Comparison of ENCODE assay signal across 12 cellular contexts in genomic region chr1:164774413-164774812, GRCh38.
DNase-seq lines count a peak whose midpoint lies in the region; ATAC-seq, FAIRE-seq and TF ChIP-seq lines count a peak whose summit lies in the region.
"Had no signal": no experiment of that assay in that cellular context is flagged by ENCODE, and none has a peak within 500 bp of the region (broad histone marks: within the 10 kb centered on the region; RNA-seq: fewer than 3 reads in every experiment).

No MANE protein-coding gene starts in this region.

- H4K20me1 ChIP-seq in GM23248 (ENCODE audit: insufficient read depth), result no peaks in the 10 kb centered on the region
- no peaks in the 10 kb centered on the region for H4K20me1 ChIP-seq in K562 (replicated peaks; ENCODE audit: control insufficient read depth, insufficient read depth, low read length)

- H3K36me3 Mint-ChIP-seq in nephron (ENCODE audit: low read depth), result peaks cover 8% of the 10 kb centered on the region

- H3K4me2 ChIP-seq in GM23248 (ENCODE audit: unreplicated experiment) (no peak overlapping the region), K562 (ENCODE audit: insufficient read depth, low read length) (peak overlapping the region; percentile 29; the same call in 1 of the 2 replicates)

- TF ChIP-seq EP300 in K562 (IDR thresholded peaks at IDR 0.05; ENCODE audit: low read length), result no peak

- H3K9me3 ChIP-seq in A673 (ENCODE audit: low read depth, low read length, poor library complexity, severe bottlenecking) (no peaks in the 10 kb centered on the region), GM23248 (ENCODE audit: low read depth) (no peaks in the 10 kb centered on the region), K562 (replicated peaks; ENCODE audit: control insufficient read depth, insufficient read depth, low read depth, low read length) (no peaks in the 10 kb centered on the region), testis (no peaks in the 10 kb centered on the region)

- peaks cover 79% of the 10 kb centered on the region for H3K4me1 Mint-ChIP-seq in nephron

- no peak for ATAC-seq in K562
- no peak for ATAC-seq in GM18870 (IDR thresholded peaks at IDR 0.05; ENCODE audit: unreplicated experiment)
- ATAC-seq in HG03280 (IDR thresholded peaks at IDR 0.05; ENCODE audit: unreplicated experiment), result no peak
- no peak for ATAC-seq in GM18873 (IDR thresholded peaks at IDR 0.05; ENCODE audit: low FRiP score, unreplicated experiment)
- ATAC-seq: GM12878 had no signal

- H3K4me3 ChIP-seq in A673 (ENCODE audit: low read depth, low read length, poor library complexity, severe bottlenecking) (no peak overlapping the region), GM23248 (no peak overlapping the region), K562 (no peak overlapping the region), testis (no peak overlapping the region)
- H3K4me3 ChIP-seq: GM12878 had no signal

- peak; percentile 19 for FAIRE-seq in K562 (lab: Jason Lieb, UNC)
- FAIRE-seq: GM12878 had no signal

- no peaks in the 10 kb centered on the region for H3K9me1 ChIP-seq in K562 (ENCODE audit: control insufficient read depth, insufficient read depth, low read length)

- BruUV-seq in A673 (replicated peaks; lab: Mats Ljungman, UMichigan), result no TSS peak
- no TSS peak for BruUV-seq in K562 (replicated peaks; lab: Mats Ljungman, UMichigan)

- peak overlapping the region in 1 of 3 experiments; percentile 56 for H3K4me3 Mint-ChIP-seq in nephron

- no peaks in the 10 kb centered on the region for H3K9me2 ChIP-seq in GM23248 (ENCODE audit: insufficient read depth)

- TF ChIP-seq RAD21 in K562 (CRISPR knock-in tag; conservative IDR thresholded peaks at IDR 0.05 in 1 of 2, IDR thresholded peaks at IDR 0.05 in 1 of 2), result no peak

- CTCF ChIA-PET in A673 (lab: Charles Lee), result no interaction called here
- CTCF ChIA-PET in K562 (lab: Yijun Ruan, JAX; ENCODE audit: low intra/inter-chr PET ratio), result no interaction called here

- H3K27me3 ChIP-seq in A673 (replicated peaks; ENCODE audit: insufficient read depth, low read depth, low read length, poor library complexity) (no peaks in the 10 kb centered on the region), GM23248 (replicated peaks; ENCODE audit: insufficient read depth) (no peaks in the 10 kb centered on the region), K562 (ENCODE audit: control insufficient read depth in 2 of 2, insufficient read depth in 2 of 2, low read length in 2 of 2) (peaks cover 0 to 9% of the 10 kb centered on the region in 2 experiments; a peak in 1 of 5 replicates), testis (no peaks in the 10 kb centered on the region)

- peaks cover 64% of the 10 kb centered on the region for H3K79me2 ChIP-seq in GM23248 (ENCODE audit: insufficient read depth)
- no peaks in the 10 kb centered on the region for H3K79me2 ChIP-seq in K562 (ENCODE audit: control insufficient read depth, insufficient read depth, low read length)

- no peak overlapping the region for H3K9ac ChIP-seq in GM23248
- H3K9ac ChIP-seq in K562 (ENCODE audit: insufficient read depth in 1 of 2, low read depth in 2 of 2, low read length in 2 of 2), result no peak overlapping the region

- 82 to 87% methylated on average over 4 of the region's 4 CpGs for WGBS in GM23248 (ENCODE audit: low coverage in 1 of 2, low lambda C conversion rate in 2 of 2, missing lambda C conversion rate in 2 of 2), 2 experiments
- WGBS in K562 (ENCODE audit: insufficient coverage, low coverage, missing lambda C conversion rate), result 17% methylated on average over 4 of the region's 4 CpGs
- WGBS in testis, 2 donors, result 54 to 77% methylated on average over 4 of the region's 4 CpGs

- H3K9me3 Mint-ChIP-seq in nephron, result no peaks in the 10 kb centered on the region

- no peaks in the 10 kb centered on the region for H3K27me3 Mint-ChIP-seq in nephron (ENCODE audit: low read depth)

- H3K27ac ChIP-seq in A673 (ENCODE audit: low read depth, low read length, poor library complexity, severe bottlenecking), result no peak overlapping the region
- peak overlapping the region; percentile 92; the same call in 1 of the 2 replicates for H3K27ac ChIP-seq in GM23248
- H3K27ac ChIP-seq in K562 (ENCODE audit: extremely low read depth, low read depth, low read length), result no peak overlapping the region
- H3K27ac ChIP-seq in testis, result no peak overlapping the region
- H3K27ac ChIP-seq: RWPE1 had no signal

- TF ChIP-seq CTCF in A673 (conservative IDR thresholded peaks at IDR 0.05; ENCODE audit: low read depth, low read length), result peak; percentile 22; the same call in 1 of the 2 replicates
- TF ChIP-seq CTCF in K562 (IDR thresholded peaks at IDR 0.05 in 2 of 3, conservative IDR thresholded peaks at IDR 0.05 in 1 of 3; ENCODE audit: insufficient read depth in 2 of 3, low read depth in 1 of 3, low read length in 3 of 3), result peak in 1 of 3 experiments; percentile 46; a peak in 3 of 6 replicates
- no peak for TF ChIP-seq CTCF in nephron (IDR thresholded peaks at IDR 0.05; ENCODE audit: unreplicated experiment in 3 of 3)
- no peak for TF ChIP-seq CTCF in testis (IDR thresholded peaks at IDR 0.05)

- TF ChIP-seq POLR2A in K562 (conservative IDR thresholded peaks at IDR 0.05) (no peak), testis (IDR thresholded peaks at IDR 0.05) (no peak)

- in situ Hi-C loops in GM23248 (cut with MboI) (no loop called here), K562 (cut with MboI) (no loop called here)

- intact Hi-C loops in A673 (cut with micrococcal nuclease; ENCODE audit: unreplicated experiment) (no loop called here), K562 (cut with micrococcal nuclease) (loop anchor here (1.0 kb wide), 1 partner anchor 62 kb away; no protein-coding TSS in a partner anchor), testis (cut with DNase I; ENCODE audit: low total_unique reads) (no loop called here)

- H3K36me3 ChIP-seq in A673 (ENCODE audit: insufficient read depth, low read length, poor library complexity, severe bottlenecking), result no peaks in the 10 kb centered on the region
- H3K36me3 ChIP-seq in GM23248 (ENCODE audit: low read depth), result no peaks in the 10 kb centered on the region
- no peaks in the 10 kb centered on the region for H3K36me3 ChIP-seq in K562 (ENCODE audit: control insufficient read depth, insufficient read depth, low read length)
- no peaks in the 10 kb centered on the region for H3K36me3 ChIP-seq in testis (ENCODE audit: low read depth, missing control alignments)

- H3K27ac Mint-ChIP-seq in nephron, result peak overlapping the region; percentile 93 to 96 (median 94)

- peaks cover 48% of the 10 kb centered on the region for H3F3A ChIP-seq in GM23248 (ENCODE audit: insufficient read depth)

- DNase-seq in A673 (ENCODE audit: low spot score) (no peak), GM23248 (peak; percentile 42), K562 (ENCODE audit: extremely low read depth in 1 of 4, low spot score in 3 of 4) (no peak), testis (no peak)
- DNase-seq: nucleus accumbens; stimulated activated CD4-positive, alpha-beta T cell treated with anti-CD3 and anti-CD28 coated beads, Interleukin-4, amount 100 ng/mL, for 24 hours had no signal

- H2AFZ ChIP-seq in GM23248 (no peak overlapping the region), K562 (ENCODE audit: low read depth, low read length) (no peak overlapping the region)

- POLR2A ChIA-PET in A673 (lab: Charles Lee; ENCODE audit: low non-redundant PET) (no interaction called here), K562 (lab: Yijun Ruan, JAX) (no interaction called here)

- H3K4me1 ChIP-seq in A673 (ENCODE audit: insufficient read depth, low read length, poor library complexity, severe bottlenecking) (peaks cover 20% of the 10 kb centered on the region), GM23248 (ENCODE audit: insufficient read depth) (peaks cover 42% of the 10 kb centered on the region), K562 (replicated peaks in 1 of 2; ENCODE audit: control insufficient read depth in 2 of 2, insufficient read depth in 2 of 2, low read length in 2 of 2) (peaks cover 4 to 53% of the 10 kb centered on the region in 2 experiments; a peak in 4 of 5 replicates), testis (peaks cover 11% of the 10 kb centered on the region)

TF ChIP-seq in K562, 482 proteins besides CTCF, POLR2A, EP300 and RAD21:
- no peak for TF ChIP-seq CBX3 (IDR thresholded peaks at IDR 0.05; ENCODE audit: borderline replicate concordance in 1 of 2, low read length in 2 of 2)
TF ChIP-seq in K562: peak in this region for 0.
